25 cellular contexts compared by ENCODE assay signal in genomic region chr13:45107539-45107938, GRCh38.
"Had no signal": no experiment of that assay in that cellular context is flagged by ENCODE, and none has a peak within 500 bp of the region (broad histone marks: within the 10 kb centered on the region; RNA-seq: fewer than 3 reads in every experiment).

No MANE protein-coding gene starts in this region.

- H3K27me3 ChIP-seq: ovary, testis, thyroid gland, transverse colon, upper lobe of left lung, vagina had no signal

- H3K27ac ChIP-seq: left ventricle myocardium inferior, ovary, skin epidermis, stomach, testis, thyroid gland, transverse colon, upper lobe of left lung, vagina had no signal

- H3K27ac Mint-ChIP-seq: naive thymus-derived CD8-positive, alpha-beta T cell; progenitor cell of endocrine pancreas; stimulated activated naive B cell treated with anti-CD40 and anti-IgM and Interleukin-4, amounts not matched to agents 10 μg/mL and 1 μg/mL and 100 μg/mL, for 72 hours had no signal

- H3K36me3 ChIP-seq: left ventricle myocardium inferior, ovary, stomach, thyroid gland, transverse colon, upper lobe of left lung, vagina had no signal

- H3K4me3 ChIP-seq: left ventricle myocardium inferior, lung, mucosa of descending colon, ovary, skin epidermis, stomach, testis, thyroid gland, transverse colon, upper lobe of left lung, vagina had no signal

- ATAC-seq: mucosa of descending colon; naive thymus-derived CD8-positive, alpha-beta T cell; right cardiac atrium; sciatic nerve; stimulated activated naive B cell treated with anti-CD40 and anti-IgM and Interleukin-4, amounts not matched to agents 10 μg/mL and 1 μg/mL and 100 μg/mL, for 72 hours; stimulated activated naive CD8-positive, alpha-beta T cell treated with anti-CD3 and anti-CD28 coated beads, Interleukin-15, Interleukin-2, amounts not matched to agents 100 U/mL and 50 U/mL, for 24 hours had no signal

- H3K4me3 Mint-ChIP-seq: naive thymus-derived CD8-positive, alpha-beta T cell; stimulated activated naive B cell treated with anti-CD40 and anti-IgM and Interleukin-4, amounts not matched to agents 10 μg/mL and 1 μg/mL and 100 μg/mL, for 72 hours had no signal

- H3K9me3 Mint-ChIP-seq: naive thymus-derived CD8-positive, alpha-beta T cell; stimulated activated naive B cell treated with anti-CD40 and anti-IgM and Interleukin-4, amounts not matched to agents 10 μg/mL and 1 μg/mL and 100 μg/mL, for 72 hours had no signal

- H3K4me1 ChIP-seq: left ventricle myocardium inferior, stomach, thyroid gland, transverse colon, upper lobe of left lung, vagina had no signal

- DNase-seq: hypothalamus; islet precursor cell; left ventricle myocardium inferior; mesendoderm; midbrain; mucosa of descending colon; naive thymus-derived CD8-positive, alpha-beta T cell; ovary; right cardiac atrium; stimulated activated CD4-positive, alpha-beta T cell treated with anti-CD3 and anti-CD28 coated beads, Interleukin-12 subunit alpha, Interleukin-12 subunit beta, amount 100 ng/mL, for 4 hours; stimulated activated CD4-positive, alpha-beta T cell treated with anti-CD3 and anti-CD28 coated beads, Interleukin-15, amount 100 ng/mL, for 24 hours; stimulated activated CD4-positive, alpha-beta T cell treated with anti-CD3 and anti-CD28 coated beads, Interleukin-2, amount 100 ng/mL, for 24 hours; stimulated activated CD4-positive, alpha-beta T cell treated with anti-CD3 and anti-CD28 coated beads, Interleukin-4, amount 100 ng/mL, for 1 hour; stimulated activated naive B cell treated with anti-CD40 and anti-IgM and Interleukin-4, amounts not matched to agents 10 μg/mL and 1 μg/mL and 100 μg/mL, for 72 hours; stimulated activated naive CD8-positive, alpha-beta T cell treated with anti-CD3 and anti-CD28 coated beads, Interleukin-15, Interleukin-2, amounts not matched to agents 100 U/mL and 50 U/mL, for 24 hours; stomach; testis; thyroid gland; transverse colon; upper lobe of left lung had no signal

- H3K27me3 Mint-ChIP-seq: progenitor cell of endocrine pancreas had no signal

- H3K36me3 Mint-ChIP-seq: naive thymus-derived CD8-positive, alpha-beta T cell had no signal

- H3K9me3 ChIP-seq: left ventricle myocardium inferior, mucosa of descending colon, ovary, stomach, testis, thyroid gland, transverse colon, upper lobe of left lung, vagina had no signal
